In genomic region chr17:58084317-58084981, GRCh38 we compare ENCODE assay signal across 8 cellular contexts. TPM values are rescaled to one million over a fixed set of nuclear protein-coding genes. Genes with fewer than 3 reads are reported as not detected.
DNase-seq lines count a peak whose midpoint lies in the region; ATAC-seq and TF ChIP-seq lines count a peak whose summit lies in the region.

No MANE protein-coding gene starts in this region.

- peak overlapping the region; percentile 100 for H3K9ac ChIP-seq in neuronal stem cell (ENCODE audit: low read depth, low read length, poor library complexity)

- H2AFZ ChIP-seq in neuronal stem cell (ENCODE audit: low read length), result no peak overlapping the region

- peak overlapping the region; percentile 72 for H3K4me2 ChIP-seq in neuronal stem cell (ENCODE audit: insufficient read depth, low read length, poor library complexity, severe bottlenecking)

- peak; percentile 15 for ATAC-seq in GM21447 (IDR thresholded peaks at IDR 0.05; ENCODE audit: unreplicated experiment)
- ATAC-seq in HG03039 (IDR thresholded peaks at IDR 0.05; ENCODE audit: unreplicated experiment), result no peak

- H3K14ac ChIP-seq in neuronal stem cell (ENCODE audit: low read length), result no peak overlapping the region

- H3K27ac ChIP-seq in neuronal stem cell (replicated peaks; ENCODE audit: low read length), result no peak overlapping the region

- H2BK15ac ChIP-seq in neuronal stem cell (ENCODE audit: low read length), result no peak overlapping the region

- DNase-seq in AG20443 (ENCODE audit: low spot score) (peak; percentile 35), NCI-H69 (lab: John Stamatoyannopoulos, UW) (peak; percentile 70), activated T-helper 1 cell treated with Interleukin-2 at 50 U/mL for 16 hours (ENCODE audit: low read depth) (peak; percentile 16), fibroblast of the aortic adventitia (ENCODE audit: low read depth) (peak; percentile 8), neuronal stem cell (ENCODE audit: low spot score) (no peak), hepatic stellate cell (ENCODE audit: low spot score) (no peak)

- H3K18ac ChIP-seq in neuronal stem cell (ENCODE audit: low read length), result peak overlapping the region; percentile 98

- no peak overlapping the region for H2BK120ac ChIP-seq in neuronal stem cell (ENCODE audit: low read depth, low read length)

- H2BK5ac ChIP-seq in neuronal stem cell (ENCODE audit: low read length), result peak overlapping the region; percentile 87

- TF ChIP-seq CTCF in fibroblast of the aortic adventitia (IDR thresholded peaks at IDR 0.05; ENCODE audit: insufficient read depth, low read length), result peak; percentile 1

- no peak overlapping the region for H2AK5ac ChIP-seq in neuronal stem cell (ENCODE audit: low read depth, low read length)

- H3K79me1 ChIP-seq in neuronal stem cell (ENCODE audit: low read depth, low read length), result peaks cover 6% of the 10 kb centered on the region

- H3K27me3 ChIP-seq in neuronal stem cell (ENCODE audit: control insufficient read depth in 3 of 3, insufficient read depth in 3 of 3, low read depth in 1 of 3, low read length in 3 of 3), result no peaks in the 10 kb centered on the region

- peak overlapping the region; percentile 89 for H3K4me3 ChIP-seq in fibroblast of the aortic adventitia (ENCODE audit: low read depth, low read length)
- peak overlapping the region; percentile 74 to 97 for H3K4me3 ChIP-seq in neuronal stem cell (ENCODE audit: low read length in 2 of 2)

- no peak overlapping the region for H3K4ac ChIP-seq in neuronal stem cell (ENCODE audit: low read length)

- H3K9me3 ChIP-seq in neuronal stem cell (replicated peaks in 1 of 2; ENCODE audit: control insufficient read depth in 2 of 2, insufficient read depth in 1 of 2, low read depth in 1 of 2, low read length in 2 of 2), result no peaks in the 10 kb centered on the region

- WGBS in neuronal stem cell (ENCODE audit: extremely low coverage in 2 of 2, insufficient read length in 2 of 2, insufficient replicate concordance in 1 of 2), 2 donors, result no CpG with 5 or more reads among the region's 7 CpGs

- H3K23ac ChIP-seq in neuronal stem cell (ENCODE audit: low read depth, low read length, poor library complexity), result peak overlapping the region; percentile 57

- H3K4me1 ChIP-seq in neuronal stem cell (ENCODE audit: control insufficient read depth in 2 of 2, insufficient read depth in 1 of 2, low read depth in 1 of 2, low read length in 2 of 2), result peaks cover 47 to 49% of the 10 kb centered on the region in 2 donors

- H3K36me3 ChIP-seq in neuronal stem cell (replicated peaks in 1 of 2; ENCODE audit: control insufficient read depth in 2 of 2, insufficient read depth in 2 of 2, low read length in 2 of 2), result peaks cover 27 to 51% of the 10 kb centered on the region in 2 donors

- H4K8ac ChIP-seq in neuronal stem cell (ENCODE audit: low read depth, low read length), result no peak overlapping the region

- H2BK12ac ChIP-seq in neuronal stem cell (ENCODE audit: low read length), result no peak overlapping the region

- H4K91ac ChIP-seq in neuronal stem cell (ENCODE audit: low read depth, low read length, poor library complexity), result no peak overlapping the region

RNA-seq across cellular contexts. Expression of gene DYNLL2, which starts 1.2 kb away (rescaled TPM):
- 15.0 and 17.4 TPM in 2 replicates for total RNA-seq in fibroblast of the aortic adventitia (ENCODE audit: low replicate concordance)
- 57.2 TPM for polyA plus RNA-seq in neuronal stem cell (2013, experiment 1 of 2)
- 56.7 TPM for polyA plus RNA-seq in neuronal stem cell (2013, experiment 2 of 2)

Comparison
In these comparisons a context has a peak if more than half of its experiments do, and no peak if none do; other contexts are left out.
1. DNase-seq: peak in AG20443 (single experiment), NCI-H69 (single experiment), activated T-helper 1 cell treated with Interleukin-2 at 50 U/mL for 16 hours (single experiment) and fibroblast of the aortic adventitia (single experiment); none in neuronal stem cell (single experiment) and hepatic stellate cell (single experiment).